12 cellular contexts compared by ENCODE assay signal in genomic region chr2:237280235-237280634, GRCh38.
DNase-seq lines count a peak whose midpoint lies in the region; ATAC-seq and TF ChIP-seq lines count a peak whose summit lies in the region.
"Had no signal": no experiment of that assay in that cellular context is flagged by ENCODE, and none has a peak within 500 bp of the region (broad histone marks: within the 10 kb centered on the region; RNA-seq: fewer than 3 reads in every experiment).

No MANE protein-coding gene starts in this region.

- TF ChIP-seq POLR2A in tibial nerve (IDR thresholded peaks at IDR 0.05): no peak

- H4K20me1 ChIP-seq in hepatocyte (ENCODE audit: insufficient read depth, poor library complexity, severe bottlenecking): no peaks in the 10 kb centered on the region

- H3K9me3 ChIP-seq in hepatocyte (ENCODE audit: low read depth): no peaks in the 10 kb centered on the region
- H3K9me3 ChIP-seq in tibial nerve: no peaks in the 10 kb centered on the region

- H3K79me2 ChIP-seq in hepatocyte: no peaks in the 10 kb centered on the region
- H3K79me2 ChIP-seq: parathyroid adenoma had no signal

- TF ChIP-seq CTCF in hepatocyte (IDR thresholded peaks at IDR 0.05; ENCODE audit: poor library complexity) (no peak), tibial nerve (IDR thresholded peaks at IDR 0.05) (no peak)

- ATAC-seq in HG03135 (IDR thresholded peaks at IDR 0.05; ENCODE audit: unreplicated experiment): no peak
- no peak for ATAC-seq in GM18868 (IDR thresholded peaks at IDR 0.05; ENCODE audit: unreplicated experiment)
- ATAC-seq: activated T-helper 17 cell treated with anti-CD3 and anti-CD28 coated beads, Interleukin-2, amount 50 U/mL, for 72 hours; HCT116 had no signal

- H3K4me3 ChIP-seq in hepatocyte (no peak overlapping the region), skin epidermis (no peak overlapping the region), tibial nerve (no peak overlapping the region)

- H3K36me3 ChIP-seq in hepatocyte (replicated peaks; ENCODE audit: insufficient read depth, low read depth): no peaks in the 10 kb centered on the region
- H3K36me3 ChIP-seq in tibial nerve: no peaks in the 10 kb centered on the region

- H3K9me2 ChIP-seq in hepatocyte (replicated peaks; ENCODE audit: insufficient read depth): no peaks in the 10 kb centered on the region

- H3K27me3 ChIP-seq in hepatocyte (no peaks in the 10 kb centered on the region), tibial nerve (no peaks in the 10 kb centered on the region)

- H3K27ac ChIP-seq in hepatocyte (peak overlapping the region; percentile 83), skin epidermis (peak overlapping the region in 12 of 21 experiments; percentile 3 to 87 (median 73)), tibial nerve (peak overlapping the region in 2 of 4 donors; percentile 1 to 63)
- H3K27ac ChIP-seq: parathyroid adenoma had no signal

- TF ChIP-seq EP300 in tibial nerve (IDR thresholded peaks at IDR 0.05): no peak

- H3K4me1 ChIP-seq in hepatocyte (ENCODE audit: insufficient read depth) (peaks cover 33% of the 10 kb centered on the region), tibial nerve (peaks cover 0 to 27% (median 3%) of the 10 kb centered on the region in 4 donors)
- H3K4me1 ChIP-seq: parathyroid adenoma had no signal

- DNase-seq in GM04504 (ENCODE audit: low read depth) (peak; percentile 98), amniotic epithelial cell (ENCODE audit: low read depth) (peak; percentile 73), hepatocyte (ENCODE audit: low spot score) (peak; percentile 32), NCI-H774 (lab: John Stamatoyannopoulos, UW) (no peak), tibial nerve (ENCODE audit: low spot score in 2 of 2) (no peak)
- DNase-seq: NCI-H1436 had no signal

- 58% methylated on average over 11 of the region's 11 CpGs for WGBS in hepatocyte (ENCODE audit: low lambda C conversion rate, missing lambda C conversion rate)
- 20 to 34% methylated on average over 11 of the region's 11 CpGs for WGBS in tibial nerve, 2 donors

- H2AFZ ChIP-seq in hepatocyte: no peak overlapping the region
- H2AFZ ChIP-seq: parathyroid adenoma had no signal

- no peak overlapping the region for H3K4me2 ChIP-seq in hepatocyte

Comparison
In these comparisons a context has a peak if more than half of its experiments do, and no peak if none do; other contexts are left out.
1. DNase-seq: peak in GM04504 (single experiment), amniotic epithelial cell (single experiment) and hepatocyte (single experiment); none in NCI-H774 (single experiment) and tibial nerve (0 of 2).